18 cellular contexts compared by ENCODE assay signal in the genomic region with DNA sequence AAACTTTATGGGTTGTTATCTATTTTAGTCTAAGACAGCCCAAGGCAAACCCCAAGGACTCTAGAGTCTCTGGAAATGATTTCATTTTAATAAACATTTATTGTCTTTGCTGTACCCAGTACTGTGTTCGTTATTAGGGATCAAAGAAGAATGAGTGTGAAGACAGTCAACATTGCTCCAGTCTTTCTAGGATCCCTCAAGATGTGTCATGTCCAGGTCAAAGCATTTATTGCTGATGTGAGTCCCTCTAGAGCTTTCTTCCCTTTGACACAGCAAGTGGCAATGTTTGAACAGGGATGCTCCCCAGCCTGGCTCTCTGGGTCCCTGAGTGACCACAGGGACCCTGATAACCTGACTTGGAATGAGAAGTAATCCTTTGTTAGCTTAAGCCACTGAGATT.
DNase-seq lines count a peak whose midpoint lies in the region; ATAC-seq and TF ChIP-seq lines count a peak whose summit lies in the region.
"Had no signal": no experiment of that assay in that cellular context is flagged by ENCODE, and none has a peak within 500 bp of the region (broad histone marks: within the 10 kb centered on the region; RNA-seq: fewer than 3 reads in every experiment).

No MANE protein-coding gene starts in this region.

- H3K9me3 Mint-ChIP-seq in stimulated activated naive B cell treated with anti-CD40 and anti-IgM and Interleukin-4, amounts not matched to agents 10 μg/mL and 1 μg/mL and 100 μg/mL, for 72 hours, result no peaks in the 10 kb centered on the region
- no peaks in the 10 kb centered on the region for H3K9me3 Mint-ChIP-seq in activated CD4-positive, alpha-beta T cell treated with anti-CD3 and anti-CD28 coated beads, Interleukin-2, amount 10 ng/mL, durations not matched to agents 24 days and 14 days
- H3K9me3 Mint-ChIP-seq in CD8-positive, alpha-beta T cell, result no peaks in the 10 kb centered on the region
- H3K9me3 Mint-ChIP-seq: activated B cell treated with CpG ODN at 0.5 μM for 24 hours; activated T-helper 2 cell treated with anti-CD3 and anti-CD28 coated beads, Interferon-gamma antibody, Interleukin-2, Interleukin-4, amounts not matched to agents 10 μg/mL and 5 μg/mL and 100 μg/mL, durations not matched to agents 14 hours and 24 hours and 36 hours; neural crest cell had no signal

- peaks cover 23 to 39% of the 10 kb centered on the region in 2 donors for H3K4me1 Mint-ChIP-seq in stimulated activated naive B cell treated with anti-CD40 and anti-IgM and Interleukin-4, amounts not matched to agents 10 μg/mL and 1 μg/mL and 100 μg/mL, for 72 hours
- peaks cover 22% of the 10 kb centered on the region for H3K4me1 Mint-ChIP-seq in activated CD4-positive, alpha-beta T cell treated with anti-CD3 and anti-CD28 coated beads, Interleukin-2, amount 10 ng/mL, durations not matched to agents 24 days and 14 days
- H3K4me1 Mint-ChIP-seq in CD8-positive, alpha-beta T cell (ENCODE audit: low read depth), result peaks cover 12% of the 10 kb centered on the region
- H3K4me1 Mint-ChIP-seq: neural crest cell had no signal

- H3K27ac ChIP-seq in fibroblast of lung (ENCODE audit: insufficient read depth, low read length), result peak overlapping the region; percentile 55
- no peak overlapping the region for H3K27ac ChIP-seq in CD8-positive, alpha-beta T cell (ENCODE audit: low read depth, low read length)
- H3K27ac ChIP-seq: 22Rv1, BLaER1, psoas muscle had no signal

- no peaks in the 10 kb centered on the region for H4K20me1 ChIP-seq in fibroblast of lung (ENCODE audit: control insufficient read depth, extremely low read depth, insufficient read depth, low read length)
- H4K20me1 ChIP-seq: BLaER1 had no signal

- peaks cover 11% of the 10 kb centered on the region for H3K4me1 ChIP-seq in fibroblast of lung (ENCODE audit: control insufficient read depth, extremely low read depth, insufficient read depth, low read length)
- H3K4me1 ChIP-seq in CD8-positive, alpha-beta T cell (ENCODE audit: insufficient read depth, low read length), result no peaks in the 10 kb centered on the region
- H3K4me1 ChIP-seq: BLaER1, psoas muscle had no signal

- H3K4me3 Mint-ChIP-seq in stimulated activated naive B cell treated with anti-CD40 and anti-IgM and Interleukin-4, amounts not matched to agents 10 μg/mL and 1 μg/mL and 100 μg/mL, for 72 hours, result no peak overlapping the region
- H3K4me3 Mint-ChIP-seq in activated CD4-positive, alpha-beta T cell treated with anti-CD3 and anti-CD28 coated beads, Interleukin-2, amount 10 ng/mL, durations not matched to agents 24 days and 14 days, result no peak overlapping the region
- no peak overlapping the region for H3K4me3 Mint-ChIP-seq in CD8-positive, alpha-beta T cell
- H3K4me3 Mint-ChIP-seq: activated B cell treated with CpG ODN at 0.5 μM for 24 hours, neural crest cell had no signal

- no peaks in the 10 kb centered on the region for H3K36me3 Mint-ChIP-seq in stimulated activated naive B cell treated with anti-CD40 and anti-IgM and Interleukin-4, amounts not matched to agents 10 μg/mL and 1 μg/mL and 100 μg/mL, for 72 hours
- no peaks in the 10 kb centered on the region for H3K36me3 Mint-ChIP-seq in activated CD4-positive, alpha-beta T cell treated with anti-CD3 and anti-CD28 coated beads, Interleukin-2, amount 10 ng/mL, durations not matched to agents 24 days and 14 days (ENCODE audit: low read depth)
- H3K36me3 Mint-ChIP-seq in CD8-positive, alpha-beta T cell, result no peaks in the 10 kb centered on the region

- CTCF ChIA-PET in CD8-positive, alpha-beta T cell (lab: Charles Lee), result interaction anchor here (0.6 kb wide), 1 partner anchor 92 kb away, joined by 3 read pairs; no protein-coding TSS in a partner anchor

- intact Hi-C loops in activated CD4-positive, alpha-beta T cell treated with anti-CD3 and anti-CD28 coated beads, Interleukin-2, amount 10 ng/mL, durations not matched to agents 24 days and 14 days (cut with micrococcal nuclease), result loop anchor here (5.0 kb wide), 1 partner anchor 43 kb away; no protein-coding TSS in a partner anchor
- intact Hi-C loops in CD8-positive, alpha-beta T cell (cut with DNase I, micrococcal nuclease), result loop anchor here (5.0 to 10.0 kb wide), 3 partner anchors 33 to 350 kb away; no protein-coding TSS in a partner anchor

- DNase-seq in DMS53 (lab: John Stamatoyannopoulos, UW) (peak; percentile 37), DMS53 treated with DMSO at 0.1 percent for 48 hours (lab: John Stamatoyannopoulos, UW; ENCODE audit: unreplicated experiment) (no peak), fibroblast of lung (ENCODE audit: low read depth in 2 of 2) (no peak)
- no peak for DNase-seq in stimulated activated naive B cell treated with anti-CD40 and anti-IgM and Interleukin-4, amounts not matched to agents 10 μg/mL and 1 μg/mL and 100 μg/mL, for 72 hours
- DNase-seq in activated CD4-positive, alpha-beta T cell treated with anti-CD3 and anti-CD28 coated beads, Interleukin-2, amount 10 ng/mL, durations not matched to agents 24 days and 14 days, result no peak
- DNase-seq in CD8-positive, alpha-beta T cell, result no peak
- DNase-seq: activated B cell treated with CpG ODN at 0.5 μM for 24 hours; effector memory CD4-positive, alpha-beta T cell; kidney; NCI-H187 treated with DMSO at 0.1 percent for 48 hours; psoas muscle had no signal

- H3K4me2 ChIP-seq in fibroblast of lung (ENCODE audit: extremely low read depth, insufficient read depth, low read length), result peak overlapping the region; percentile 21
- H3K4me2 ChIP-seq: BLaER1 had no signal

- H3K36me3 ChIP-seq in fibroblast of lung (ENCODE audit: control insufficient read depth, insufficient read depth, low read length), result no peaks in the 10 kb centered on the region
- no peaks in the 10 kb centered on the region for H3K36me3 ChIP-seq in CD8-positive, alpha-beta T cell (ENCODE audit: insufficient read depth, low read length)
- H3K36me3 ChIP-seq: BLaER1 had no signal

- POLR2A ChIA-PET in CD8-positive, alpha-beta T cell (lab: Charles Lee), result no interaction called here

- ATAC-seq in SK-N-SH treated with all-trans-retinoic acid at 6 μM for 48 hours (peak; percentile 44), HG03045 (IDR thresholded peaks at IDR 0.05; ENCODE audit: unreplicated experiment) (no peak)
- no peak for ATAC-seq in stimulated activated naive B cell treated with anti-CD40 and anti-IgM and Interleukin-4, amounts not matched to agents 10 μg/mL and 1 μg/mL and 100 μg/mL, for 72 hours (replicated peaks)
- no peak for ATAC-seq in CD8-positive, alpha-beta T cell
- ATAC-seq: HepG2 had no signal

- no peak overlapping the region for H3K4me3 ChIP-seq in fibroblast of lung (replicated peaks in 1 of 4; ENCODE audit: control extremely low read depth in 1 of 4, insufficient read depth in 1 of 4, low read depth in 3 of 4, low read length in 4 of 4)
- no peak overlapping the region for H3K4me3 ChIP-seq in CD8-positive, alpha-beta T cell (ENCODE audit: low read depth, low read length)
- H3K4me3 ChIP-seq: BLaER1, psoas muscle had no signal

- no peaks in the 10 kb centered on the region for H3K27me3 Mint-ChIP-seq in stimulated activated naive B cell treated with anti-CD40 and anti-IgM and Interleukin-4, amounts not matched to agents 10 μg/mL and 1 μg/mL and 100 μg/mL, for 72 hours
- no peaks in the 10 kb centered on the region for H3K27me3 Mint-ChIP-seq in activated CD4-positive, alpha-beta T cell treated with anti-CD3 and anti-CD28 coated beads, Interleukin-2, amount 10 ng/mL, durations not matched to agents 24 days and 14 days
- no peaks in the 10 kb centered on the region for H3K27me3 Mint-ChIP-seq in CD8-positive, alpha-beta T cell (ENCODE audit: low read depth)
- H3K27me3 Mint-ChIP-seq: activated B cell treated with CpG ODN at 0.5 μM for 24 hours had no signal

- no peak for TF ChIP-seq CTCF in fibroblast of lung (conservative IDR thresholded peaks at IDR 0.05 in 1 of 2, IDR thresholded peaks at IDR 0.05 in 1 of 2; ENCODE audit: low read depth in 1 of 2, low read length in 2 of 2)
- no peak for TF ChIP-seq CTCF in CD8-positive, alpha-beta T cell (IDR thresholded peaks at IDR 0.05)

- H3K27ac Mint-ChIP-seq in stimulated activated naive B cell treated with anti-CD40 and anti-IgM and Interleukin-4, amounts not matched to agents 10 μg/mL and 1 μg/mL and 100 μg/mL, for 72 hours, result peak overlapping the region; percentile 59
- no peak overlapping the region for H3K27ac Mint-ChIP-seq in activated CD4-positive, alpha-beta T cell treated with anti-CD3 and anti-CD28 coated beads, Interleukin-2, amount 10 ng/mL, durations not matched to agents 24 days and 14 days
- no peak overlapping the region for H3K27ac Mint-ChIP-seq in CD8-positive, alpha-beta T cell
- H3K27ac Mint-ChIP-seq: activated T-helper 2 cell treated with anti-CD3 and anti-CD28 coated beads, Interferon-gamma antibody, Interleukin-2, Interleukin-4, amounts not matched to agents 10 μg/mL and 5 μg/mL and 100 μg/mL, durations not matched to agents 14 hours and 24 hours and 36 hours had no signal

- H3K27me3 ChIP-seq in fibroblast of lung (ENCODE audit: control insufficient read depth, insufficient read depth, low read length), result no peaks in the 10 kb centered on the region
- no peaks in the 10 kb centered on the region for H3K27me3 ChIP-seq in CD8-positive, alpha-beta T cell (ENCODE audit: insufficient read depth, low read length)
- H3K27me3 ChIP-seq: BLaER1 had no signal

- no peaks in the 10 kb centered on the region for H3K9me3 ChIP-seq in fibroblast of lung (ENCODE audit: control insufficient read depth, insufficient read depth, low read depth, low read length)
- no peaks in the 10 kb centered on the region for H3K9me3 ChIP-seq in CD8-positive, alpha-beta T cell (ENCODE audit: low read length)
- H3K9me3 ChIP-seq: BLaER1, psoas muscle had no signal

- no peak overlapping the region for H2AFZ ChIP-seq in fibroblast of lung (ENCODE audit: low read length)

- H3K9ac ChIP-seq in fibroblast of lung (ENCODE audit: insufficient read depth, low read length), result no peak overlapping the region
- H3K9ac ChIP-seq: BLaER1 had no signal

- H3K79me2 ChIP-seq in fibroblast of lung (ENCODE audit: control insufficient read depth, insufficient read depth, low read length), result no peaks in the 10 kb centered on the region

TF ChIP-seq in SK-N-SH treated with all-trans-retinoic acid at 6 μM for 48 hours, 23 proteins besides CTCF, POLR2A, EP300 and RAD21:
- TF ChIP-seq PPARA (CRISPR knock-in tag; IDR thresholded peaks at IDR 0.05; ENCODE audit: borderline replicate concordance) (no peak), SNAI2 (CRISPR knock-in tag; IDR thresholded peaks at IDR 0.05) (no peak), ISL1 (CRISPR knock-in tag; IDR thresholded peaks at IDR 0.05) (0 out of 2 replicates have a peak, but pooled peaks have one; percentile 2)
